ENCODE assay signal across 1 cellular context in the genomic region with DNA sequence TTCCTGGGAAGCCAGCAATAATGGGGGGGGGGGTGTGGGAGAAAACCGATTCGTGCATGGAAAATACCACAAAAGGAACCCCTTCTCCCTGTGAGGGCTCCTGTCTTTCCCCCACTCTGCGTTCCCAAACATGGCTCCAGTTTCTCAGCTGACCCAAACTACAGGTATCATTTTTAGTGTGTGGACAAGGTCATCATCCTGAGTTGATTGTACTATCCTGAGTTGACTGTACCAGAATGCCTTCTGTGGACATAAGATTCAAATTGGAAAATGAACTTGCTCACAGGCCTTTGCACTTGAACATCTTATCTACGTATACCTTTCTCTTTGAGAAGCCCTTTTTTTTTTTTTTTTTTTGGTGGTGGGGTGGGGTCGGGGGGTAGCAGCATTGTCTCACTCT.
TF ChIP-seq lines count a peak whose summit lies in the region.

No MANE protein-coding gene starts in this region.

TF ChIP-seq in PFSK-1, 5 proteins besides CTCF, POLR2A, EP300 and RAD21 (continued from another document):
- no peak for TF ChIP-seq FOXP2 (optimal IDR thresholded peaks at IDR 0.05; ENCODE audit: borderline replicate concordance, extremely low read depth, extremely low read length, insufficient read depth)
- TF ChIP-seq TAF1 (IDR thresholded peaks at IDR 0.05; ENCODE audit: borderline replicate concordance, insufficient read depth, low read length), result no peak
